ENCODE assay signal across 8 cellular contexts in genomic region chr2:71454221-71455010, GRCh38. TPM values are rescaled to one million over a fixed set of nuclear protein-coding genes. Genes with fewer than 3 reads are reported as not detected.
DNase-seq lines count a peak whose midpoint lies in the region; ATAC-seq and TF ChIP-seq lines count a peak whose summit lies in the region.

No MANE protein-coding gene starts in this region.

- H3K4me3 Mint-ChIP-seq in stimulated activated naive CD8-positive, alpha-beta T cell treated with anti-CD3 and anti-CD28 coated beads, Interleukin-15, Interleukin-2, amounts not matched to agents 100 ng/mL and 50 ng/mL, for 24 hours = peak overlapping the region; percentile 13
- peak overlapping the region in 8 of 10 donors; percentile 9 to 80 (median 65) for H3K4me3 Mint-ChIP-seq in naive thymus-derived CD4-positive, alpha-beta T cell

- POLR2A ChIA-PET in naive thymus-derived CD4-positive, alpha-beta T cell (lab: Charles Lee) = no interaction called here

- peaks cover 53% of the 10 kb centered on the region for H3K27me3 Mint-ChIP-seq in stimulated activated naive CD8-positive, alpha-beta T cell treated with anti-CD3 and anti-CD28 coated beads, Interleukin-15, Interleukin-2, amounts not matched to agents 100 ng/mL and 50 ng/mL, for 24 hours
- H3K27me3 Mint-ChIP-seq in naive thymus-derived CD4-positive, alpha-beta T cell = peaks cover 27 to 53% (median 43%) of the 10 kb centered on the region in 5 donors

- no peaks in the 10 kb centered on the region for H3K36me3 Mint-ChIP-seq in stimulated activated naive CD8-positive, alpha-beta T cell treated with anti-CD3 and anti-CD28 coated beads, Interleukin-15, Interleukin-2, amounts not matched to agents 100 ng/mL and 50 ng/mL, for 24 hours (ENCODE audit: low read depth)
- H3K36me3 Mint-ChIP-seq in naive thymus-derived CD4-positive, alpha-beta T cell = peaks cover 0 to 4% (median 0%) of the 10 kb centered on the region in 5 donors

- intact Hi-C loops in naive thymus-derived CD4-positive, alpha-beta T cell (cut with micrococcal nuclease) = no loop called here

- no peak for TF ChIP-seq CTCF in fibroblast of pulmonary artery (IDR thresholded peaks at IDR 0.05; ENCODE audit: low read length, missing control alignments)

- H3K9me3 Mint-ChIP-seq in stimulated activated naive CD8-positive, alpha-beta T cell treated with anti-CD3 and anti-CD28 coated beads, Interleukin-15, Interleukin-2, amounts not matched to agents 100 ng/mL and 50 ng/mL, for 24 hours = no peaks in the 10 kb centered on the region
- H3K9me3 Mint-ChIP-seq in naive thymus-derived CD4-positive, alpha-beta T cell = no peaks in the 10 kb centered on the region

- H3K4me1 ChIP-seq in naive thymus-derived CD4-positive, alpha-beta T cell (ENCODE audit: control insufficient read depth in 2 of 2, insufficient read depth in 2 of 2, low read length in 2 of 2) = peaks cover 6 to 7% of the 10 kb centered on the region in 2 donors

- H3K27ac ChIP-seq in naive thymus-derived CD4-positive, alpha-beta T cell (ENCODE audit: low read depth, low read length) = no peak overlapping the region

- H3K27me3 ChIP-seq in naive thymus-derived CD4-positive, alpha-beta T cell (ENCODE audit: control insufficient read depth in 2 of 2, insufficient read depth in 2 of 2, low read length in 2 of 2) = no peaks in the 10 kb centered on the region

- H3K27ac Mint-ChIP-seq in stimulated activated naive CD8-positive, alpha-beta T cell treated with anti-CD3 and anti-CD28 coated beads, Interleukin-15, Interleukin-2, amounts not matched to agents 100 ng/mL and 50 ng/mL, for 24 hours = no peak overlapping the region
- no peak overlapping the region for H3K27ac Mint-ChIP-seq in naive thymus-derived CD4-positive, alpha-beta T cell

- H3K36me3 ChIP-seq in naive thymus-derived CD4-positive, alpha-beta T cell (ENCODE audit: control insufficient read depth in 2 of 3, insufficient read depth in 3 of 3, low read length in 3 of 3) = no peaks in the 10 kb centered on the region

- CTCF ChIA-PET in naive thymus-derived CD4-positive, alpha-beta T cell (lab: Charles Lee) = no interaction called here

- H3K4me3 ChIP-seq in fibroblast of pulmonary artery (replicated peaks; ENCODE audit: low read depth, low read length) = peak overlapping the region; percentile 56
- peak overlapping the region; percentile 20 for H3K4me3 ChIP-seq in naive thymus-derived CD4-positive, alpha-beta T cell (ENCODE audit: low read length)

- ATAC-seq in stimulated activated naive CD8-positive, alpha-beta T cell treated with anti-CD3 and anti-CD28 coated beads, Interleukin-15, Interleukin-2, amounts not matched to agents 100 U/mL and 50 U/mL, for 24 hours = no peak
- no peak for ATAC-seq in naive thymus-derived CD4-positive, alpha-beta T cell
- ATAC-seq in GM18909 (IDR thresholded peaks at IDR 0.05; ENCODE audit: poor library complexity, unreplicated experiment) (no peak), HG03280 (IDR thresholded peaks at IDR 0.05; ENCODE audit: unreplicated experiment) (no peak)

- no peak for DNase-seq in stimulated activated naive CD8-positive, alpha-beta T cell treated with anti-CD3 and anti-CD28 coated beads, Interleukin-15, Interleukin-2, amounts not matched to agents 100 U/mL and 50 U/mL, for 24 hours
- DNase-seq in fibroblast of pulmonary artery (ENCODE audit: low read depth) = no peak
- no peak for DNase-seq in naive thymus-derived CD4-positive, alpha-beta T cell
- no peak for DNase-seq in D341Med (ENCODE audit: low spot score)
- no peak for DNase-seq in pons (ENCODE audit: low spot score)

- peaks cover 30% of the 10 kb centered on the region for H3K4me1 Mint-ChIP-seq in stimulated activated naive CD8-positive, alpha-beta T cell treated with anti-CD3 and anti-CD28 coated beads, Interleukin-15, Interleukin-2, amounts not matched to agents 100 ng/mL and 50 ng/mL, for 24 hours (ENCODE audit: low read depth)
- H3K4me1 Mint-ChIP-seq in naive thymus-derived CD4-positive, alpha-beta T cell = peaks cover 9 to 34% (median 23%) of the 10 kb centered on the region in 7 donors

- no peaks in the 10 kb centered on the region for H3K9me3 ChIP-seq in naive thymus-derived CD4-positive, alpha-beta T cell (ENCODE audit: control insufficient read depth in 2 of 3, low read length in 3 of 3)

RNA-seq across cellular contexts. Expression of gene DYSF, which starts 1.1 kb away (rescaled TPM):
- total RNA-seq in naive thymus-derived CD4-positive, alpha-beta T cell = 10 to 100 TPM in 1 of 5 experiments, 1 to 10 TPM in 1, under 1 TPM in 3; 0.14 to 28.2 (median 0.32) TPM
- polyA plus RNA-seq in naive thymus-derived CD4-positive, alpha-beta T cell = not detected
